22 cellular contexts compared by ENCODE assay signal in the genomic region with DNA sequence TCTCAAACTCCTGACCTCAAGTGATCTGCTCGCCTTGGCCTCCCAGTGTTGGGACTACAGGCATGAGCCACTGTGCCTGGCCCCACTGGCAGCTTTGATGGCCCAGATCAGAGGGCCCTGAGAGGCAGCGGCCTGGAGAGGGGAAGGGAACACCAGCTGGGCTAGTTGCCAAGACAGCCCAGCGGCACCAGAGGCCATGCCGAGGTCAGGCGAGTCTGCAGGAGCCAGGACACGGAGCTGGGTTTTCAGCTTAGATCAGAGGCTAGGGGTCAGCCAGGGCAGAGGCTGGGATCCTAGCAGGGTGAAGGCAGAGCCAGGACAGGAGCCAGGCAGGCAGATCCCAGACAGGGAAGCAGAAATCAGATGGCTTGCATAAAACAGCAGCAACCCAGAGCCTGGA.
DNase-seq lines count a peak whose midpoint lies in the region; ATAC-seq and TF ChIP-seq lines count a peak whose summit lies in the region.
"Had no signal": no experiment of that assay in that cellular context is flagged by ENCODE, and none has a peak within 500 bp of the region (broad histone marks: within the 10 kb centered on the region; RNA-seq: fewer than 3 reads in every experiment).

No MANE protein-coding gene starts in this region.

- no peaks in the 10 kb centered on the region for H3K79me1 ChIP-seq in H9 (ENCODE audit: insufficient read depth, low read depth, low read length, poor library complexity, severe bottlenecking)

- no peak overlapping the region for H2BK12ac ChIP-seq in H9 (ENCODE audit: insufficient read length, low read depth, low read length)

- no peak overlapping the region for H3T11ph ChIP-seq in H9 (ENCODE audit: low read length)

- H3K9me3 Mint-ChIP-seq in H9 = no peaks in the 10 kb centered on the region
- H3K9me3 Mint-ChIP-seq: central memory CD8-positive, alpha-beta T cell; memory B cell; T-helper 2 cell treated with Interferon-gamma antibody and Interleukin-4, amounts not matched to agents 5 μg/mL and 100 μg/mL, for 36 hours; WTC11 had no signal

- WGBS in H9 (ENCODE audit: extremely low coverage, insufficient read length, low lambda C conversion rate) = no CpG with 5 or more reads among the region's 6 CpGs

- no peak overlapping the region for H2BK120ac ChIP-seq in H9 (ENCODE audit: low read depth, low read length, poor library complexity, severe bottlenecking)

- no peak overlapping the region for H2BK20ac ChIP-seq in H9 (ENCODE audit: low read depth, low read length, poor library complexity, severe bottlenecking)

- H3K79me2 ChIP-seq in osteoblast (ENCODE audit: insufficient read depth, low read length) = no peaks in the 10 kb centered on the region
- H3K79me2 ChIP-seq in H9 (ENCODE audit: insufficient read depth, low read length) = no peaks in the 10 kb centered on the region; the same call in 1 of the 2 replicates

- in situ Hi-C loops in Caki2 (cut with HindIII; ENCODE audit: low pct_unique_long_range_greater_than_20kb, low sequenced_read_pairs) = no loop called here

- H3K27me3 ChIP-seq in MG63 = no peaks in the 10 kb centered on the region
- peaks cover 12% of the 10 kb centered on the region for H3K27me3 ChIP-seq in osteoblast (ENCODE audit: insufficient read depth, low read length)
- no peaks in the 10 kb centered on the region for H3K27me3 ChIP-seq in H9 (ENCODE audit: insufficient read depth, low read length)
- H3K27me3 ChIP-seq: BLaER1 had no signal

- no peak overlapping the region for H3K27ac Mint-ChIP-seq in H9
- H3K27ac Mint-ChIP-seq: memory B cell; progenitor cell of endocrine pancreas; T-helper 2 cell treated with Interferon-gamma antibody and Interleukin-4, amounts not matched to agents 5 μg/mL and 100 μg/mL, for 36 hours; WTC11 had no signal

- H4K20me1 ChIP-seq in osteoblast (ENCODE audit: insufficient read depth, low read length) = no peaks in the 10 kb centered on the region
- no peaks in the 10 kb centered on the region for H4K20me1 ChIP-seq in H9 (ENCODE audit: control insufficient read depth, insufficient read depth, insufficient read length)
- H4K20me1 ChIP-seq: BLaER1 had no signal

- no peak overlapping the region for H2AK5ac ChIP-seq in H9 (ENCODE audit: insufficient read length, low read length)

- H3K14ac ChIP-seq in H9 (ENCODE audit: insufficient read depth, low read length) = no peak overlapping the region

- H3K27ac ChIP-seq in osteoblast (ENCODE audit: low read depth, low read length) (no peak overlapping the region), H9 (ENCODE audit: insufficient read length, low read depth, low read length) (no peak overlapping the region)
- H3K27ac ChIP-seq: BLaER1, RWPE1, skin epidermis had no signal

- peak; percentile 48 for DNase-seq in Caki2 (ENCODE audit: low read depth)
- DNase-seq in MG63 = peak; percentile 92
- peak; percentile 36 for DNase-seq in glomerular visceral epithelial cell (ENCODE audit: extremely low spot score)
- DNase-seq in osteoblast (ENCODE audit: insufficient read length, low spot score, missing footprints) = peak; percentile 58
- no peak for DNase-seq in central memory CD4-positive, alpha-beta T cell
- no peak for DNase-seq in GM03348 (ENCODE audit: low spot score)
- no peak for DNase-seq in H9
- DNase-seq: activated naive CD4-positive, alpha-beta T cell treated with anti-CD3 and anti-CD28 coated beads, Interleukin-2, amount 50 U/mL, for 16 hours; dermis blood vessel endothelial cell; DMS79 treated with DMSO at 0.1 percent for 48 hours; NCI-H1417; NCI-H510A treated with DMSO at 0.1 percent for 48 hours had no signal

- H2BK5ac ChIP-seq in H9 (ENCODE audit: insufficient read length, low read length) = no peak overlapping the region

- H3K4me2 ChIP-seq in osteoblast (ENCODE audit: insufficient read depth, low read length) = no peak overlapping the region
- H3K4me2 ChIP-seq in H9 (ENCODE audit: insufficient read depth, insufficient read length, low read length) = no peak overlapping the region
- H3K4me2 ChIP-seq: BLaER1 had no signal

- ATAC-seq in HG02852 (IDR thresholded peaks at IDR 0.05; ENCODE audit: unreplicated experiment) = no peak
- ATAC-seq: WTC11 had no signal

- H3K36me3 ChIP-seq in MG63 = no peaks in the 10 kb centered on the region
- no peaks in the 10 kb centered on the region for H3K36me3 ChIP-seq in osteoblast (ENCODE audit: insufficient read depth, low read length)
- H3K36me3 ChIP-seq: BLaER1, HAP-1 had no signal

- H3K4me1 Mint-ChIP-seq in H9 = peaks cover 4 to 11% of the 10 kb centered on the region in 2 experiments; a peak in 2 of 4 replicates
- H3K4me1 Mint-ChIP-seq: WTC11 had no signal

- no peak overlapping the region for H3K4me3 ChIP-seq in MG63
- H3K4me3 ChIP-seq in osteoblast (ENCODE audit: insufficient read depth, low read length) = no peak overlapping the region
- H3K4me3 ChIP-seq: BLaER1, HAP-1, skin epidermis had no signal

- H3K27me3 Mint-ChIP-seq in H9 (ENCODE audit: low read depth) = no peaks in the 10 kb centered on the region; the same call in 1 of the 2 replicates
- H3K27me3 Mint-ChIP-seq: progenitor cell of endocrine pancreas had no signal

- H2AFZ ChIP-seq in osteoblast (ENCODE audit: low read length) (no peak overlapping the region), H9 (ENCODE audit: low read length) (no peak overlapping the region)

- H3K23ac ChIP-seq in H9 (ENCODE audit: insufficient read length, low read depth, low read length) = no peak overlapping the region

- H2BK15ac ChIP-seq in H9 (ENCODE audit: low read depth, low read length) = no peak overlapping the region

- H3K4me3 Mint-ChIP-seq in H9 = no peak overlapping the region
- H3K4me3 Mint-ChIP-seq: central memory CD8-positive, alpha-beta T cell; memory B cell; T-helper 2 cell treated with Interferon-gamma antibody and Interleukin-4, amounts not matched to agents 5 μg/mL and 100 μg/mL, for 36 hours; WTC11 had no signal

- no peak overlapping the region for H4K5ac ChIP-seq in H9 (ENCODE audit: insufficient read length, low read depth, low read length)

- H4K91ac ChIP-seq in H9 (ENCODE audit: insufficient read length, low read depth, low read length) = no peak overlapping the region

- no peak overlapping the region for H3K9ac ChIP-seq in H9 (ENCODE audit: extremely low read depth, insufficient read length, low read length)
- H3K9ac ChIP-seq: BLaER1 had no signal

- peaks cover 13% of the 10 kb centered on the region for H3K4me1 ChIP-seq in osteoblast (ENCODE audit: insufficient read depth, low read length)
- no peaks in the 10 kb centered on the region for H3K4me1 ChIP-seq in H9 (ENCODE audit: insufficient read depth, low read length)
- H3K4me1 ChIP-seq: HAP-1 had no signal

- no peaks in the 10 kb centered on the region for H3K9me3 ChIP-seq in MG63
- H3K9me3 ChIP-seq in osteoblast (ENCODE audit: low read depth, low read length) = peaks cover 3% of the 10 kb centered on the region
- no peaks in the 10 kb centered on the region for H3K9me3 ChIP-seq in H9 (ENCODE audit: control insufficient read depth, low read depth, low read length)
- H3K9me3 ChIP-seq: BLaER1, HAP-1 had no signal

- no peak overlapping the region for H3K18ac ChIP-seq in H9 (ENCODE audit: insufficient read length, low read depth, low read length)

- H3K36me3 Mint-ChIP-seq in H9 (ENCODE audit: insufficient read depth in 1 of 3, low read depth in 3 of 3) = peaks cover 0 to 2% (median 0%) of the 10 kb centered on the region in 3 experiments; a peak in 2 of 7 replicates
- H3K36me3 Mint-ChIP-seq: memory B cell, WTC11 had no signal

- H3K23me2 ChIP-seq in H9 (ENCODE audit: insufficient read length, low read depth, low read length, poor library complexity, severe bottlenecking) = no peaks in the 10 kb centered on the region

- TF ChIP-seq CTCF in osteoblast (IDR thresholded peaks at IDR 0.05; ENCODE audit: extremely low read depth, low read depth, low read length) (no peak), H9 (conservative IDR thresholded peaks at IDR 0.05) (no peak)

- H3K56ac ChIP-seq in H9 (ENCODE audit: insufficient read length, low read depth, low read length) = no peak overlapping the region

- no peak overlapping the region for H3K4ac ChIP-seq in H9 (ENCODE audit: low read depth, low read length)

- no peak overlapping the region for H4K8ac ChIP-seq in H9 (replicated peaks; ENCODE audit: insufficient read length, low read depth, low read length)

Comparison
In these comparisons a context has a peak if more than half of its experiments do, and no peak if none do; other contexts are left out.
1. DNase-seq: peak in Caki2 (single experiment), MG63 (single experiment), glomerular visceral epithelial cell (single experiment) and osteoblast (single experiment); none in central memory CD4-positive, alpha-beta T cell (single experiment), GM03348 (single experiment) and H9 (single experiment).